11 cellular contexts compared by ENCODE assay signal in genomic region chr9:113456235-113456634, GRCh38. TPM values are rescaled to one million over a fixed set of nuclear protein-coding genes. Genes with fewer than 3 reads are reported as not detected.
DNase-seq lines count a peak whose midpoint lies in the region; ATAC-seq and TF ChIP-seq lines count a peak whose summit lies in the region.
"Had no signal": no experiment of that assay in that cellular context is flagged by ENCODE, and none has a peak within 500 bp of the region (broad histone marks: within the 10 kb centered on the region; RNA-seq: fewer than 3 reads in every experiment).

No MANE protein-coding gene starts in this region.

- H4K20me1 ChIP-seq in SK-N-SH (ENCODE audit: insufficient read depth), result no peaks in the 10 kb centered on the region
- no peaks in the 10 kb centered on the region for H4K20me1 ChIP-seq in hepatocyte (ENCODE audit: insufficient read depth, poor library complexity, severe bottlenecking)

- H3K4me2 ChIP-seq in SK-N-SH (peak overlapping the region; percentile 22; the same call in 1 of the 2 replicates), hepatocyte (peak overlapping the region; percentile 18)

- no peak overlapping the region for H3K4me3 Mint-ChIP-seq in activated CD8-positive, alpha-beta T cell treated with anti-CD3 and anti-CD28 coated beads, Interleukin-2, amount 10 ng/mL, durations not matched to agents 7 days and 5 days
- H3K4me3 Mint-ChIP-seq: activated T-cell treated with anti-CD3 and anti-CD28 coated beads, Interleukin-2, amount 50 U/mL, for 4 hours had no signal

- TF ChIP-seq CTCF in GM10266 (IDR thresholded peaks at IDR 0.05; ENCODE audit: control insufficient read depth, insufficient read depth, low read depth, missing control alignments) (no peak), SK-N-SH (IDR thresholded peaks at IDR 0.05) (no peak), hepatocyte (IDR thresholded peaks at IDR 0.05; ENCODE audit: poor library complexity) (no peak)

- no peaks in the 10 kb centered on the region for H3K36me3 Mint-ChIP-seq in activated CD8-positive, alpha-beta T cell treated with anti-CD3 and anti-CD28 coated beads, Interleukin-2, amount 10 ng/mL, durations not matched to agents 7 days and 5 days (ENCODE audit: low read depth)

- H3K27me3 Mint-ChIP-seq in activated CD8-positive, alpha-beta T cell treated with anti-CD3 and anti-CD28 coated beads, Interleukin-2, amount 10 ng/mL, durations not matched to agents 7 days and 5 days (ENCODE audit: low read depth), result no peaks in the 10 kb centered on the region

- no peaks in the 10 kb centered on the region for H3K9me3 Mint-ChIP-seq in activated CD8-positive, alpha-beta T cell treated with anti-CD3 and anti-CD28 coated beads, Interleukin-2, amount 10 ng/mL, durations not matched to agents 7 days and 5 days (ENCODE audit: insufficient read depth)
- H3K9me3 Mint-ChIP-seq: activated T-cell treated with anti-CD3 and anti-CD28 coated beads, Interleukin-2, amount 50 U/mL, for 4 hours had no signal

- no peak for TF ChIP-seq RAD21 in SK-N-SH (IDR thresholded peaks at IDR 0.05; ENCODE audit: low read length)

- peaks cover 7 to 20% of the 10 kb centered on the region in 2 experiments for H3K4me1 ChIP-seq in SK-N-SH (ENCODE audit: control insufficient read depth in 1 of 2, insufficient read depth in 2 of 2, low read depth in 1 of 2, low read length in 1 of 2)
- H3K4me1 ChIP-seq in hepatocyte (ENCODE audit: insufficient read depth), result peaks cover 27% of the 10 kb centered on the region
- peaks cover 18% of the 10 kb centered on the region for H3K4me1 ChIP-seq in stomach smooth muscle (ENCODE audit: control insufficient read depth, insufficient read depth, low read length)

- H3K9me2 ChIP-seq in SK-N-SH (no peaks in the 10 kb centered on the region), hepatocyte (replicated peaks; ENCODE audit: insufficient read depth) (no peaks in the 10 kb centered on the region)

- peaks cover 18% of the 10 kb centered on the region for H3F3A ChIP-seq in SK-N-SH (replicated peaks; ENCODE audit: insufficient read depth)

- TF ChIP-seq EP300 in SK-N-SH (IDR thresholded peaks at IDR 0.05; ENCODE audit: borderline replicate concordance in 1 of 2, low read depth in 1 of 2, low read length in 1 of 2), result no peak

- no peaks in the 10 kb centered on the region for H3K36me3 ChIP-seq in SK-N-SH (replicated peaks in 1 of 2; ENCODE audit: control insufficient read depth in 1 of 2, insufficient read depth in 2 of 2, low read length in 1 of 2)
- no peaks in the 10 kb centered on the region for H3K36me3 ChIP-seq in hepatocyte (replicated peaks; ENCODE audit: insufficient read depth, low read depth)
- H3K36me3 ChIP-seq in stomach smooth muscle (ENCODE audit: control insufficient read depth in 2 of 2, insufficient read depth in 2 of 2, low read length in 2 of 2), result no peaks in the 10 kb centered on the region

- CTCF ChIA-PET in SK-N-SH (lab: Yijun Ruan, JAX), result interaction anchor here (2.0 to 2.6 kb wide), 3 partner anchors 10 to 199 kb away, joined by 9 to 28 read pairs (median 13); no protein-coding TSS in a partner anchor
- CTCF ChIA-PET in activated CD8-positive, alpha-beta T cell treated with anti-CD3 and anti-CD28 coated beads, Interleukin-2, amount 10 ng/mL, durations not matched to agents 7 days and 5 days (lab: Charles Lee), result interaction anchor here (1.4 to 3.2 kb wide), 4 partner anchors 10 to 199 kb away, joined by 3 to 16 read pairs (median 10); no protein-coding TSS in a partner anchor

- H3K27me3 ChIP-seq in SK-N-SH (ENCODE audit: insufficient read depth) (no peaks in the 10 kb centered on the region), hepatocyte (no peaks in the 10 kb centered on the region), stomach smooth muscle (ENCODE audit: control insufficient read depth in 1 of 2, insufficient read depth in 2 of 2, low read length in 2 of 2) (no peaks in the 10 kb centered on the region)

- H3K9me3 ChIP-seq in SK-N-SH (no peaks in the 10 kb centered on the region), hepatocyte (ENCODE audit: low read depth) (no peaks in the 10 kb centered on the region), stomach smooth muscle (ENCODE audit: control insufficient read depth in 2 of 2, low read length in 2 of 2) (no peaks in the 10 kb centered on the region)

- no peak overlapping the region for H2AFZ ChIP-seq in SK-N-SH (ENCODE audit: low read depth)
- H2AFZ ChIP-seq in hepatocyte, result no peak overlapping the region

- peaks cover 11% of the 10 kb centered on the region for H3K4me1 Mint-ChIP-seq in activated CD8-positive, alpha-beta T cell treated with anti-CD3 and anti-CD28 coated beads, Interleukin-2, amount 10 ng/mL, durations not matched to agents 7 days and 5 days (ENCODE audit: low read depth)

- POLR2A ChIA-PET in SK-N-SH (lab: Yijun Ruan, JAX), result no interaction called here
- POLR2A ChIA-PET in activated CD8-positive, alpha-beta T cell treated with anti-CD3 and anti-CD28 coated beads, Interleukin-2, amount 10 ng/mL, durations not matched to agents 7 days and 5 days (lab: Charles Lee), result no interaction called here

- WGBS in SK-N-SH (ENCODE audit: low lambda C conversion rate), result 89% methylated on average over 2 of the region's 2 CpGs
- 84% methylated on average over 2 of the region's 2 CpGs for WGBS in hepatocyte (ENCODE audit: low lambda C conversion rate, missing lambda C conversion rate)

- H3K4me3 ChIP-seq in SK-N-SH (ENCODE audit: low read depth in 2 of 2, low read length in 1 of 2), result no peak overlapping the region
- H3K4me3 ChIP-seq in hepatocyte, result no peak overlapping the region
- no peak overlapping the region for H3K4me3 ChIP-seq in stomach smooth muscle (ENCODE audit: low read length in 2 of 2)

- DNase-seq in GM10266 (ENCODE audit: extremely low spot score) (peak; percentile 4), SK-N-SH (no peak), hepatocyte (ENCODE audit: low spot score) (no peak), NCI-H82 (lab: John Stamatoyannopoulos, UW) (no peak), NCI-H82 treated with DMSO at 0.1 percent for 48 hours (lab: John Stamatoyannopoulos, UW; ENCODE audit: unreplicated experiment) (no peak)
- no peak for DNase-seq in activated CD8-positive, alpha-beta T cell treated with anti-CD3 and anti-CD28 coated beads, Interleukin-2, amount 10 ng/mL, durations not matched to agents 7 days and 5 days
- DNase-seq: activated T-cell treated with anti-CD3 and anti-CD28 coated beads, Interleukin-2, amount 50 U/mL, for 4 hours; NCI-H2029 treated with DMSO at 0.1 percent for 48 hours; PC-3 had no signal

- H3K27ac ChIP-seq in SK-N-SH (ENCODE audit: low read depth in 2 of 2, low read length in 1 of 2), result peak overlapping the region; percentile 91 to 92
- peak overlapping the region; percentile 86 for H3K27ac ChIP-seq in hepatocyte
- H3K27ac ChIP-seq in stomach smooth muscle (ENCODE audit: low read length), result peak overlapping the region; percentile 91

- no peak overlapping the region for H3K27ac Mint-ChIP-seq in activated CD8-positive, alpha-beta T cell treated with anti-CD3 and anti-CD28 coated beads, Interleukin-2, amount 10 ng/mL, durations not matched to agents 7 days and 5 days

- H3K79me2 ChIP-seq in SK-N-SH (ENCODE audit: insufficient read depth), result no peaks in the 10 kb centered on the region
- no peaks in the 10 kb centered on the region for H3K79me2 ChIP-seq in hepatocyte

- no peak for ATAC-seq in GM21381 (IDR thresholded peaks at IDR 0.05; ENCODE audit: unreplicated experiment)
- ATAC-seq in activated CD8-positive, alpha-beta T cell treated with anti-CD3 and anti-CD28 coated beads, Interleukin-2, amount 10 ng/mL, durations not matched to agents 7 days and 5 days, result no peak
- ATAC-seq: activated T-cell treated with anti-CD3 and anti-CD28 coated beads, Interleukin-2, amount 50 U/mL, for 4 hours; PC-3 had no signal

- H3K9ac ChIP-seq in SK-N-SH (no peak overlapping the region), stomach smooth muscle (ENCODE audit: low read length in 2 of 2) (no peak overlapping the region)

TF ChIP-seq in SK-N-SH, 30 proteins besides CTCF, POLR2A, EP300 and RAD21 (continues in another document):
- TF ChIP-seq TCF12 (IDR thresholded peaks at IDR 0.05), result peak; percentile 55
- TF ChIP-seq TEAD4 (IDR thresholded peaks at IDR 0.05; ENCODE audit: borderline replicate concordance, insufficient read depth), result peak; percentile 48; the same call in 1 of the 2 replicates

RNA-seq across cellular contexts. Expression of gene RGS3, which starts 7.3 kb away (rescaled TPM):
- polyA plus RNA-seq in SK-N-SH (2012; rRNA removed) (50.6 and 60.7 TPM in 2 replicates), hepatocyte (62.7 and 78.2 TPM in 2 replicates)
- polyA plus RNA-seq in SK-N-SH (2012; cell fraction: cytosol; rRNA removed), result 30.9 and 42.1 TPM in 2 replicates
- 66.8 and 95.4 TPM in 2 replicates for polyA plus RNA-seq in SK-N-SH (2012; cell fraction: nucleus; rRNA removed)
- total RNA-seq in hepatocyte, result 47.0 and 48.0 TPM in 2 replicates
- 10 to 100 TPM; 68.9 to 77.2 TPM for total RNA-seq in activated CD8-positive, alpha-beta T cell treated with anti-CD3 and anti-CD28 coated beads, Interleukin-2, amount 10 ng/mL, durations not matched to agents 7 days and 5 days

RNA-seq across cellular contexts. Expression of gene C9orf43, which starts 45.7 kb away (rescaled TPM):
- polyA plus RNA-seq in SK-N-SH (2012; rRNA removed) (0.47 and 0.58 TPM in 2 replicates), hepatocyte (0.07 and 0.69 TPM in 2 replicates)
- 0.67 and 0.98 TPM in 2 replicates for polyA plus RNA-seq in SK-N-SH (2012; cell fraction: cytosol; rRNA removed)
- 0.92 and 1.2 TPM in 2 replicates for polyA plus RNA-seq in SK-N-SH (2012; cell fraction: nucleus; rRNA removed)
- total RNA-seq in hepatocyte, result 0.36 and 0.53 TPM in 2 replicates
- total RNA-seq in activated CD8-positive, alpha-beta T cell treated with anti-CD3 and anti-CD28 coated beads, Interleukin-2, amount 10 ng/mL, durations not matched to agents 7 days and 5 days, result under 1 TPM; 0.34 to 0.60 TPM

RNA-seq across cellular contexts. Expression of gene POLE3, which starts 45.8 kb away (rescaled TPM):
- polyA plus RNA-seq in SK-N-SH (2012; rRNA removed), result 40.1 and 48.3 TPM in 2 replicates
- 46.8 and 48.8 TPM in 2 replicates for polyA plus RNA-seq in SK-N-SH (2012; cell fraction: cytosol; rRNA removed)
- polyA plus RNA-seq in SK-N-SH (2012; cell fraction: nucleus; rRNA removed), result 53.7 and 57.8 TPM in 2 replicates
- total RNA-seq in hepatocyte, result 32.5 and 35.3 TPM in 2 replicates
- polyA plus RNA-seq in hepatocyte, result 35.1 and 36.8 TPM in 2 replicates
- total RNA-seq in activated CD8-positive, alpha-beta T cell treated with anti-CD3 and anti-CD28 coated beads, Interleukin-2, amount 10 ng/mL, durations not matched to agents 7 days and 5 days, result 10 to 100 TPM; 78.9 to 81.7 TPM

RNA-seq across cellular contexts. Expression of gene ALAD, which starts 55.2 kb away (rescaled TPM):
- 10.7 and 11.8 TPM in 2 replicates for polyA plus RNA-seq in SK-N-SH (2012; rRNA removed)
- 9.5 and 9.6 TPM in 2 replicates for polyA plus RNA-seq in SK-N-SH (2012; cell fraction: cytosol; rRNA removed)
- polyA plus RNA-seq in SK-N-SH (2012; cell fraction: nucleus; rRNA removed), result 26.6 and 35.1 TPM in 2 replicates
- 27.1 and 27.8 TPM in 2 replicates for total RNA-seq in hepatocyte
- 31.5 and 43.8 TPM in 2 replicates for polyA plus RNA-seq in hepatocyte
- total RNA-seq in activated CD8-positive, alpha-beta T cell treated with anti-CD3 and anti-CD28 coated beads, Interleukin-2, amount 10 ng/mL, durations not matched to agents 7 days and 5 days, result 10 to 100 TPM; 26.0 to 30.7 TPM
